8 cellular contexts compared by ENCODE assay signal in the genomic region with DNA sequence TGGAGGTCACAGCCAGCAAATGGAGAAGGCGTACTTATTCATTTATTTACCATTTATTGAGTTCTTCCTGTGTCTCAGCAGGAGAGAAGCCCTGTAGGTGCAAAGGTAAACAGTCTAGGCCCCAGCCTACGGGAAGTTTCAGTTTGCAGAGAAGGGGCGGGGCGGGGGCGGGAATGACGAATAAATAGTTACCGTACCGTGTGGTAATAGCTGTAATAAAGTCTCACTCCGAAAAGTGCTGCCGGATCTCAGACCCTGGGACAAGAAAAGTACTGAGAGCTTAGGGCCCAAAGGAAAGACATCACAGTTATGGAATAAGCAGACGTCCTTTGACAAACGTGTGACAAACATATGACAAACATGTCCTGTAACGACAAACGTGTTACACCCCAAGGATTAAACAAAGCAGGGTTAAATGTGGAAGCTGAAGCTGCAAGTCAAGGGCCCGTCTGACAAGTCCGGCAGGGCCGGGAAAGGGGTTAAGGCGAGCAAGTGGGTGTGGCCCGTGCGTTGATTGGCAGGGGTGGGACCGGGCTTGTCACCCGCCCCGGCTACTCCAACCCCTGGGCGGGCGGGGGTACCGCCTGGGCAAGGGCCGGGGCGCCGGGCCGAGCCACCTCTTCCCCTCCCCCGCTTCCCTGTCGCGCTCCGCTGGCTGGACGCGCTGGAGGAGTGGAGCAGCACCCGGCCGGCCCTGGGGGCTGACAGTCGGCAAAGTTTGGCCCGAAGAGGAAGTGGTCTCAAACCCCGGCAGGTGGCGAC. TPM values are rescaled to one million over a fixed set of nuclear protein-coding genes. Genes with fewer than 3 reads are reported as not detected.
DNase-seq lines count a peak whose midpoint lies in the region; TF ChIP-seq lines count a peak whose summit lies in the region.

A gene with protein sequence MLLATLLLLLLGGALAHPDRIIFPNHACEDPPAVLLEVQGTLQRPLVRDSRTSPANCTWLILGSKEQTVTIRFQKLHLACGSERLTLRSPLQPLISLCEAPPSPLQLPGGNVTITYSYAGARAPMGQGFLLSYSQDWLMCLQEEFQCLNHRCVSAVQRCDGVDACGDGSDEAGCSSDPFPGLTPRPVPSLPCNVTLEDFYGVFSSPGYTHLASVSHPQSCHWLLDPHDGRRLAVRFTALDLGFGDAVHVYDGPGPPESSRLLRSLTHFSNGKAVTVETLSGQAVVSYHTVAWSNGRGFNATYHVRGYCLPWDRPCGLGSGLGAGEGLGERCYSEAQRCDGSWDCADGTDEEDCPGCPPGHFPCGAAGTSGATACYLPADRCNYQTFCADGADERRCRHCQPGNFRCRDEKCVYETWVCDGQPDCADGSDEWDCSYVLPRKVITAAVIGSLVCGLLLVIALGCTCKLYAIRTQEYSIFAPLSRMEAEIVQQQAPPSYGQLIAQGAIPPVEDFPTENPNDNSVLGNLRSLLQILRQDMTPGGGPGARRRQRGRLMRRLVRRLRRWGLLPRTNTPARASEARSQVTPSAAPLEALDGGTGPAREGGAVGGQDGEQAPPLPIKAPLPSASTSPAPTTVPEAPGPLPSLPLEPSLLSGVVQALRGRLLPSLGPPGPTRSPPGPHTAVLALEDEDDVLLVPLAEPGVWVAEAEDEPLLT (plus strand): TSS at position 541 of the 762 bp plus-strand sequence. CDS start 564 bp downstream, outside the sequence.

- H3K9me3 Mint-ChIP-seq in activated naive CD4-positive, alpha-beta T cell treated with anti-CD3 and anti-CD28 coated beads, Interleukin-2, amount 50 U/mL, for 24 hours: no peaks in the 10 kb centered on the region
- no peaks in the 10 kb centered on the region for H3K9me3 Mint-ChIP-seq in osteocyte (ENCODE audit: unreplicated experiment)

- TF ChIP-seq CTCF in SK-N-SH (IDR thresholded peaks at IDR 0.05) (0 out of 2 replicates have a peak, but pooled peaks have one; percentile 11), osteocyte (IDR thresholded peaks at IDR 0.05) (no peak), thyroid gland (IDR thresholded peaks at IDR 0.05) (no peak)

- peaks cover 3% of the 10 kb centered on the region for H3K36me3 Mint-ChIP-seq in activated naive CD4-positive, alpha-beta T cell treated with anti-CD3 and anti-CD28 coated beads, Interleukin-2, amount 50 U/mL, for 24 hours
- peaks cover 11% of the 10 kb centered on the region for H3K36me3 Mint-ChIP-seq in osteocyte (ENCODE audit: unreplicated experiment)

- CTCF ChIA-PET in SK-N-SH (lab: Yijun Ruan, JAX): interaction anchor here (0.6 to 6.0 kb wide), 15 partner anchors 11 to 282 kb away, joined by 3 to 77 read pairs (median 16); a partner anchor contains a TSS

- no peaks in the 10 kb centered on the region for H4K20me1 ChIP-seq in SK-N-SH (ENCODE audit: insufficient read depth)

- H3K27ac ChIP-seq in SK-N-SH (ENCODE audit: low read depth in 2 of 2, low read length in 1 of 2) (peak within 1 kb of the TSS; percentile 83 to 87), thyroid gland (peak within 1 kb of the TSS; percentile 96 to 100 (median 97))

- H3K9me3 ChIP-seq in MG63 (no peaks in the 10 kb centered on the region), SK-N-SH (no peaks in the 10 kb centered on the region), thyroid gland (no peaks in the 10 kb centered on the region)

- peaks cover 24% of the 10 kb centered on the region for H3F3A ChIP-seq in SK-N-SH (replicated peaks; ENCODE audit: insufficient read depth)

- POLR2A ChIA-PET in SK-N-SH (lab: Yijun Ruan, JAX): interaction anchor here (0.6 to 1.9 kb wide), 7 partner anchors 12 to 105 kb away, joined by 3 to 7 read pairs (median 3); a partner anchor contains a TSS

- H3K9me2 ChIP-seq in SK-N-SH: no peaks in the 10 kb centered on the region

- WGBS in SK-N-SH (ENCODE audit: low lambda C conversion rate): under 1% methylated on average over 22 of the region's 42 CpGs
- WGBS in thyroid gland, 2 donors: 1% methylated on average over 18 to 22 of the region's 42 CpGs

- peak within 1 kb of the TSS; percentile 83 for H2AFZ ChIP-seq in SK-N-SH (ENCODE audit: low read depth)

- TF ChIP-seq RAD21 in SK-N-SH (IDR thresholded peaks at IDR 0.05; ENCODE audit: low read length): no peak

- H3K4me2 ChIP-seq in SK-N-SH: peak within 1 kb of the TSS; percentile 77

- H3K9ac ChIP-seq in SK-N-SH: peak within 1 kb of the TSS; percentile 80

- peak; percentile 94 for DNase-seq in GM03348 (ENCODE audit: low spot score)
- DNase-seq in HCEC 1CT: peak; percentile 85
- peak; percentile 90 for DNase-seq in MG63
- peak; percentile 93 for DNase-seq in SK-N-SH
- DNase-seq in glomerular visceral epithelial cell (ENCODE audit: extremely low spot score): peak; percentile 87
- peak; percentile 93 for DNase-seq in osteocyte (ENCODE audit: extremely low spot score, unreplicated experiment)
- peak; percentile 97 for DNase-seq in thyroid gland

- TF ChIP-seq POLR2A in thyroid gland (IDR thresholded peaks at IDR 0.05): peak in 1 of 2 donors; percentile 86

- H3K4me1 ChIP-seq in SK-N-SH (ENCODE audit: control insufficient read depth in 1 of 2, insufficient read depth in 2 of 2, low read depth in 1 of 2, low read length in 1 of 2) (peaks cover 8 to 17% of the 10 kb centered on the region in 2 experiments), thyroid gland (peaks cover 14 to 28% of the 10 kb centered on the region in 2 donors)

- intact Hi-C loops in thyroid gland (cut with DNase I): no loop called here

- peak within 1 kb of the TSS; percentile 97 for H3K4me3 Mint-ChIP-seq in activated naive CD4-positive, alpha-beta T cell treated with anti-CD3 and anti-CD28 coated beads, Interleukin-2, amount 50 U/mL, for 24 hours
- peak within 1 kb of the TSS; percentile 82 for H3K4me3 Mint-ChIP-seq in osteocyte (ENCODE audit: unreplicated experiment)

- peaks cover 37% of the 10 kb centered on the region for H3K4me1 Mint-ChIP-seq in activated naive CD4-positive, alpha-beta T cell treated with anti-CD3 and anti-CD28 coated beads, Interleukin-2, amount 50 U/mL, for 24 hours
- peaks cover 17% of the 10 kb centered on the region for H3K4me1 Mint-ChIP-seq in osteocyte (ENCODE audit: unreplicated experiment)

- H3K36me3 ChIP-seq in MG63: peaks cover 16% of the 10 kb centered on the region
- peaks cover 23 to 26% of the 10 kb centered on the region in 2 experiments for H3K36me3 ChIP-seq in SK-N-SH (replicated peaks in 1 of 2; ENCODE audit: control insufficient read depth in 1 of 2, insufficient read depth in 2 of 2, low read length in 1 of 2)
- H3K36me3 ChIP-seq in thyroid gland: peaks cover 28 to 31% of the 10 kb centered on the region in 2 donors

- no peaks in the 10 kb centered on the region for H3K27me3 Mint-ChIP-seq in activated naive CD4-positive, alpha-beta T cell treated with anti-CD3 and anti-CD28 coated beads, Interleukin-2, amount 50 U/mL, for 24 hours
- no peaks in the 10 kb centered on the region for H3K27me3 Mint-ChIP-seq in osteocyte (ENCODE audit: unreplicated experiment)

- peak within 1 kb of the TSS; percentile 99 for H3K27ac Mint-ChIP-seq in activated naive CD4-positive, alpha-beta T cell treated with anti-CD3 and anti-CD28 coated beads, Interleukin-2, amount 50 U/mL, for 24 hours
- peak within 1 kb of the TSS; percentile 98 for H3K27ac Mint-ChIP-seq in osteocyte (ENCODE audit: unreplicated experiment)

- H3K4me3 ChIP-seq in MG63 (peak within 1 kb of the TSS; percentile 81), SK-N-SH (ENCODE audit: low read depth in 2 of 2, low read length in 1 of 2) (peak within 1 kb of the TSS; percentile 77 to 93), thyroid gland (replicated peaks in 1 of 3) (peak within 1 kb of the TSS; percentile 83 to 99 (median 91))

- H3K79me2 ChIP-seq in SK-N-SH (ENCODE audit: insufficient read depth): peaks cover 23% of the 10 kb centered on the region

- TF ChIP-seq EP300 in SK-N-SH (IDR thresholded peaks at IDR 0.05; ENCODE audit: borderline replicate concordance in 1 of 2, low read depth in 1 of 2, low read length in 1 of 2): no peak

- H3K27me3 ChIP-seq in MG63 (no peaks in the 10 kb centered on the region), SK-N-SH (ENCODE audit: insufficient read depth) (no peaks in the 10 kb centered on the region), thyroid gland (no peaks in the 10 kb centered on the region)

TF ChIP-seq in SK-N-SH, 30 proteins besides CTCF, POLR2A, EP300 and RAD21 (continues in another document):
- peak; percentile 29; the same call in 1 of the 2 replicates for TF ChIP-seq ELF1 (IDR thresholded peaks at IDR 0.05)
- no peak for TF ChIP-seq TEAD4 (IDR thresholded peaks at IDR 0.05; ENCODE audit: borderline replicate concordance, insufficient read depth)
- TF ChIP-seq NRF1 (IDR thresholded peaks at IDR 0.05; ENCODE audit: low read depth, low read length): no peak
- TF ChIP-seq GABPA (IDR thresholded peaks at IDR 0.05; ENCODE audit: low read depth): peak; percentile 4; the same call in 1 of the 2 replicates
- peak; percentile 42; the same call in 1 of the 2 replicates for TF ChIP-seq TAF1 (IDR thresholded peaks at IDR 0.05; ENCODE audit: borderline replicate concordance, low read depth, low read length)
- TF ChIP-seq TCF12 (IDR thresholded peaks at IDR 0.05): no peak
- TF ChIP-seq, protein P1, sequence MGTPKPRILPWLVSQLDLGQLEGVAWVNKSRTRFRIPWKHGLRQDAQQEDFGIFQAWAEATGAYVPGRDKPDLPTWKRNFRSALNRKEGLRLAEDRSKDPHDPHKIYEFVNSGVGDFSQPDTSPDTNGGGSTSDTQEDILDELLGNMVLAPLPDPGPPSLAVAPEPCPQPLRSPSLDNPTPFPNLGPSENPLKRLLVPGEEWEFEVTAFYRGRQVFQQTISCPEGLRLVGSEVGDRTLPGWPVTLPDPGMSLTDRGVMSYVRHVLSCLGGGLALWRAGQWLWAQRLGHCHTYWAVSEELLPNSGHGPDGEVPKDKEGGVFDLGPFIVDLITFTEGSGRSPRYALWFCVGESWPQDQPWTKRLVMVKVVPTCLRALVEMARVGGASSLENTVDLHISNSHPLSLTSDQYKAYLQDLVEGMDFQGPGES (IDR thresholded peaks at IDR 0.05; ENCODE audit: low read depth, low read length): no peak
- TF ChIP-seq MXI1 (IDR thresholded peaks at IDR 0.05; ENCODE audit: low read depth, low read length): 0 out of 2 replicates have a peak, but pooled peaks have one; percentile 22
- TF ChIP-seq SMC3 (IDR thresholded peaks at IDR 0.05; ENCODE audit: low read depth, low read length): no peak
- TF ChIP-seq EZH2phosphoT487 (IDR thresholded peaks at IDR 0.05; ENCODE audit: borderline replicate concordance, low read depth): no peak

RNA-seq across cellular contexts. Expression of the gene that starts here (rescaled TPM):
- 6.4 and 21.9 TPM in 2 replicates for total RNA-seq in MG63 (2014; rRNA removed; shearing (Covaris generic); ENCODE audit: low replicate concordance)
- 87.8 and 117 TPM in 2 replicates for polyA plus RNA-seq in SK-N-SH (2012; rRNA removed)
- 37.3 and 79.1 TPM in 2 replicates for polyA plus RNA-seq in SK-N-SH (2012; cell fraction: cytosol; rRNA removed)
- 78.8 and 101 TPM in 2 replicates for polyA plus RNA-seq in SK-N-SH (2012; cell fraction: nucleus; rRNA removed)
- total RNA-seq in osteocyte (171 and 182 TPM in 2 replicates), thyroid gland (100 to 1,000 TPM; 107 to 143 (median 121) TPM)

Comparison
In these comparisons a context has a peak if more than half of its experiments do, and no peak if none do; other contexts are left out.
1. Peak in every context shown above with its lines: DNase-seq, H3K4me3 ChIP-seq and H3K27ac ChIP-seq.